In the genomic region with DNA sequence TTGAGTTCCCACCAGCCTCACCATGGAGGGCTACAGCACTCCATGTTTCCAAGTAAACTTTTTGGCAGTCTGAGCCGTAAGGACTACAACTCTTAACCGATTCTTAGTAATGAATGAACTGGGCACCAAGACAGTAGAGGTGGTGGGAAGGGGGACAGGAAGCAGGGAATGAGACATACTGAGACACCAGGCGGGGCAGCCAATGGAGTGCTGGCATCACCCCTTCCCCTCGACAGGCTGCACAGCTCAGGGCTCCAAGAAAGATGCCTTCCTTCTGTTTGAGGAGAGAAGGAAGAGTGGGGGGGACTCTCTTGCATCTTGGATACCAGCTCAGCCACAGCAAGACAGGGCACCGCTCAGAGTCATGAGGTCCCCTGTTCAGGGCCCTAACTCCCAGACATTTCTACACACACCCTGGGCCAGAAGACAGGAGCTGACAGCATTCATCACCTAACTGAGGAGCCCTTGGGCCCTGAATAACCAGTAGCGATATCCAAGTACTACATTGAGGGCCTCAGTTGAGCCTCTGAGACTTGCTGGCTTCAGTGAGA, we compare ENCODE assay signal across 1 cellular context.
TF ChIP-seq lines count a peak whose summit lies in the region.

No MANE protein-coding gene starts in this region.

TF ChIP-seq in GM23338, 12 proteins besides CTCF, POLR2A, EP300 and RAD21 (continued from another document):
- no peak for TF ChIP-seq ZNF462 (CRISPR knock-in tag; IDR thresholded peaks at IDR 0.05)
